ENCODE assay signal across 20 cellular contexts in the genomic region with DNA sequence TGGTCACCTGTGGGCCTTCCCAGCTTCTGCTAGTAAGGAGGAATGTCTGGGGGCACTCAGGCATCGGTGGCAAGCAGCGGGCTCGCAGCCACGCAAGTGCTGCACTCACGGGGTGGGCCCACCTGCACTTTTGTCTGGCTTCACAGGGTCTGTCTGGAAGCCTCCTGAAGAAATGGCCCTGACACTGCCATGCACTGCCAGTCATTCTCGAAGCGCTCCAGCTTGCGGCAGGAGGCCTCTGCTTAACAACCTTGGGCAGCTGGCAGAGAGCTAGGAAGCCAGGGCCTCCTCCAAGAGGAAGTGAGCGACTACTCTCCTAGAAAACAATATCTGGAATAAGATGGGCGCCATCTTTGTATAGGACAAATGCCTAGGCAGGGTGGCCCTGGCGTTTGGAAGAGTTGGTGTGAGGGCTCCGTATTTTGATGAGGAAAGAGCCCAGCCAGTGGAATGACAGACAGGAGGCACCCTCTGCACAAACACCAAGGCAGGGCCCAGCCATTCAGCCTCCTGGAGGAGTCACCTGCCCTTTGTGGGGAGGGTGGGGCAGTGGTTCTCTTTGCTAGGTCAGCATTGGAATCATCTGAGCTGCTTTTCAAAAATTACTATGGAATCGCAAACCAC.
A peak's percentile ranks its signal among the peaks of the same experiment; 100 is the strongest.
DNase-seq lines count a peak whose midpoint lies in the region; ATAC-seq and TF ChIP-seq lines count a peak whose summit lies in the region.
"Had no signal": no experiment of that assay in that cellular context is flagged by ENCODE, and none has a peak within 500 bp of the region (broad histone marks: within the 10 kb centered on the region; RNA-seq: fewer than 3 reads in every experiment).

No MANE protein-coding gene starts in this region.

- TF ChIP-seq EP300 in esophagus muscularis mucosa (IDR thresholded peaks at IDR 0.05), result no peak

- H3K4me1 ChIP-seq in esophagus muscularis mucosa, result no peaks in the 10 kb centered on the region
- no peaks in the 10 kb centered on the region for H3K4me1 ChIP-seq in right atrium auricular region

- H3K9me3 ChIP-seq in esophagus muscularis mucosa (no peaks in the 10 kb centered on the region), right atrium auricular region (no peaks in the 10 kb centered on the region)
- H3K9me3 ChIP-seq: BLaER1 treated with 17β-estradiol and CSF1 and Interleukin-3, amounts not matched to agents 10 nM and 100 nM had no signal

- H3K27ac ChIP-seq in esophagus muscularis mucosa (replicated peaks in 1 of 4) (no peak overlapping the region), right atrium auricular region (no peak overlapping the region)
- H3K27ac ChIP-seq: 22Rv1; BLaER1 treated with 17β-estradiol and CSF1 and Interleukin-3, amounts not matched to agents 10 nM and 100 nM; GM23248 had no signal

- 85% methylated on average over 13 of the region's 13 CpGs for WGBS in esophagus muscularis mucosa

- TF ChIP-seq CTCF in esophagus muscularis mucosa (IDR thresholded peaks at IDR 0.05) (no peak), right atrium auricular region (IDR thresholded peaks at IDR 0.05) (no peak)

- intact Hi-C loops in esophagus muscularis mucosa (cut with DNase I), result no loop called here

- DNase-seq in DMS79 treated with DMSO at 0.1 percent for 48 hours (lab: John Stamatoyannopoulos, UW), result peak; percentile 5
- no peak for DNase-seq in DMS79 (lab: John Stamatoyannopoulos, UW)
- peak; percentile 39 for DNase-seq in esophagus muscularis mucosa (ENCODE audit: extremely low spot score)
- DNase-seq in ureter (ENCODE audit: low spot score), result peak; percentile 35
- no peak for DNase-seq in stimulated activated effector memory CD8-positive, alpha-beta T cell treated with anti-CD3 and anti-CD28 coated beads, Interleukin-12 subunit alpha, Interleukin-12 subunit beta, amount 100 ng/mL, for 72 hours (ENCODE audit: low spot score in 2 of 2)
- no peak for DNase-seq in right atrium auricular region (ENCODE audit: low spot score)
- DNase-seq: Calu3; CD4-positive, alpha-beta T cell; CD8-positive, alpha-beta memory T cell; DMS53; EL; GDM1; GM23248; H7; HCEC 1CT had no signal

- ATAC-seq in stimulated activated effector memory CD8-positive, alpha-beta T cell treated with anti-CD3 and anti-CD28 coated beads, Interleukin-12 subunit alpha, Interleukin-12 subunit beta, amount 100 ng/mL, for 72 hours, result no peak
- ATAC-seq: GM12878 had no signal

- no peak overlapping the region for H3K4me3 Mint-ChIP-seq in stimulated activated effector memory CD8-positive, alpha-beta T cell treated with anti-CD3 and anti-CD28 coated beads, Interleukin-12 subunit alpha, Interleukin-12 subunit beta, amount 100 ng/mL, for 72 hours
- H3K4me3 Mint-ChIP-seq: B cell; CD14-positive monocyte; CD4-positive, alpha-beta T cell; CD8-positive, alpha-beta memory T cell had no signal

- H3K27me3 ChIP-seq in esophagus muscularis mucosa (peaks cover 0 to 22% (median 0%) of the 10 kb centered on the region in 4 donors), right atrium auricular region (no peaks in the 10 kb centered on the region)
- H3K27me3 ChIP-seq: BLaER1 treated with 17β-estradiol and CSF1 and Interleukin-3, amounts not matched to agents 10 nM and 100 nM had no signal

- H3K36me3 ChIP-seq in esophagus muscularis mucosa, result no peaks in the 10 kb centered on the region
- no peaks in the 10 kb centered on the region for H3K36me3 ChIP-seq in right atrium auricular region
- H3K36me3 ChIP-seq: BLaER1 treated with 17β-estradiol and CSF1 and Interleukin-3, amounts not matched to agents 10 nM and 100 nM had no signal

- H3K4me3 ChIP-seq in esophagus muscularis mucosa (no peak overlapping the region), right atrium auricular region (no peak overlapping the region)
- H3K4me3 ChIP-seq: BLaER1 treated with 17β-estradiol and CSF1 and Interleukin-3, amounts not matched to agents 10 nM and 100 nM; GM12878; GM23248 had no signal

- no peaks in the 10 kb centered on the region for H3K36me3 Mint-ChIP-seq in stimulated activated effector memory CD8-positive, alpha-beta T cell treated with anti-CD3 and anti-CD28 coated beads, Interleukin-12 subunit alpha, Interleukin-12 subunit beta, amount 100 ng/mL, for 72 hours
- H3K36me3 Mint-ChIP-seq: CD14-positive monocyte; CD8-positive, alpha-beta memory T cell had no signal

- no peaks in the 10 kb centered on the region for H3K4me1 Mint-ChIP-seq in stimulated activated effector memory CD8-positive, alpha-beta T cell treated with anti-CD3 and anti-CD28 coated beads, Interleukin-12 subunit alpha, Interleukin-12 subunit beta, amount 100 ng/mL, for 72 hours
- H3K4me1 Mint-ChIP-seq: CD14-positive monocyte; CD8-positive, alpha-beta memory T cell had no signal

- H3K9me3 Mint-ChIP-seq in stimulated activated effector memory CD8-positive, alpha-beta T cell treated with anti-CD3 and anti-CD28 coated beads, Interleukin-12 subunit alpha, Interleukin-12 subunit beta, amount 100 ng/mL, for 72 hours, result no peaks in the 10 kb centered on the region
- H3K9me3 Mint-ChIP-seq: CD4-positive, alpha-beta T cell; CD8-positive, alpha-beta memory T cell had no signal

- no peak for TF ChIP-seq POLR2A in esophagus muscularis mucosa (IDR thresholded peaks at IDR 0.05; ENCODE audit: low read depth)

- H3K27ac Mint-ChIP-seq in stimulated activated effector memory CD8-positive, alpha-beta T cell treated with anti-CD3 and anti-CD28 coated beads, Interleukin-12 subunit alpha, Interleukin-12 subunit beta, amount 100 ng/mL, for 72 hours, result no peak overlapping the region
- H3K27ac Mint-ChIP-seq: B cell; CD14-positive monocyte; CD4-positive, alpha-beta T cell; CD8-positive, alpha-beta memory T cell had no signal

Comparison
In these comparisons a context has a peak if more than half of its experiments do, and no peak if none do; other contexts are left out.
1. DNase-seq: peak in DMS79 treated with DMSO at 0.1 percent for 48 hours (single experiment), esophagus muscularis mucosa (single experiment) and ureter (single experiment); none in DMS79 (single experiment), stimulated activated effector memory CD8-positive, alpha-beta T cell treated with anti-CD3 and anti-CD28 coated beads, Interleukin-12 subunit alpha, Interleukin-12 subunit beta, amount 100 ng/mL, for 72 hours (0 of 2) and right atrium auricular region (single experiment).